ENCODE assay signal across 28 cellular contexts in genomic region chr10:59752278-59752940, GRCh38. TPM values are rescaled to one million over a fixed set of nuclear protein-coding genes. Genes with fewer than 3 reads are reported as not detected.
DNase-seq lines count a peak whose midpoint lies in the region; ATAC-seq, FAIRE-seq and TF ChIP-seq lines count a peak whose summit lies in the region.
"Had no signal": no experiment of that assay in that cellular context is flagged by ENCODE, and none has a peak within 500 bp of the region (broad histone marks: within the 10 kb centered on the region; RNA-seq: fewer than 3 reads in every experiment).

No MANE protein-coding gene starts in this region.

- H3K36me3 ChIP-seq in SJCRH30 (no peaks in the 10 kb centered on the region), gastrocnemius medialis (no peaks in the 10 kb centered on the region), uterus (no peaks in the 10 kb centered on the region)
- H3K36me3 ChIP-seq: BE2C, MG63 had no signal

- peak overlapping the region; percentile 39 for H3K4me3 ChIP-seq in SJCRH30
- H3K4me3 ChIP-seq in gastrocnemius medialis: peak overlapping the region; percentile 40 to 64 (median 63)
- H3K4me3 ChIP-seq in uterus: no peak overlapping the region
- H3K4me3 ChIP-seq: MG63, PC-9 had no signal

- H3K36me3 Mint-ChIP-seq in activated T-cell treated with anti-CD3 and anti-CD28 coated beads, Interleukin-2, amount 50 U/mL, for 24 hours (ENCODE audit: low read depth): no peaks in the 10 kb centered on the region
- H3K36me3 Mint-ChIP-seq: CD14-positive monocyte; CD8-positive, alpha-beta memory T cell had no signal

- H3K9me3 ChIP-seq in SJCRH30 (replicated peaks): no peaks in the 10 kb centered on the region
- no peaks in the 10 kb centered on the region for H3K9me3 ChIP-seq in gastrocnemius medialis
- H3K9me3 ChIP-seq in uterus: no peaks in the 10 kb centered on the region
- H3K9me3 ChIP-seq: BE2C, MG63 had no signal

- peak; percentile 29 to 57 for ATAC-seq in gastrocnemius medialis

- H3K4me1 ChIP-seq in SJCRH30: peaks cover 23% of the 10 kb centered on the region
- H3K4me1 ChIP-seq in gastrocnemius medialis: peaks cover 37 to 38% of the 10 kb centered on the region in 2 donors
- H3K4me1 ChIP-seq in uterus: no peaks in the 10 kb centered on the region
- H3K4me1 ChIP-seq: BE2C had no signal

- no peak overlapping the region for H3K27ac Mint-ChIP-seq in activated T-cell treated with anti-CD3 and anti-CD28 coated beads, Interleukin-2, amount 50 U/mL, for 24 hours
- H3K27ac Mint-ChIP-seq: CD14-positive monocyte; CD8-positive, alpha-beta memory T cell had no signal

- in situ Hi-C loops in gastrocnemius medialis (cut with MboI; ENCODE audit: low sequenced_read_pairs in 4 of 4): no loop called here

- DNase-seq in DMS 273 (lab: John Stamatoyannopoulos, UW; ENCODE audit: unreplicated experiment): peak; percentile 43
- no peak for DNase-seq in DMS 273 treated with DMSO at 0.1 percent for 48 hours (lab: John Stamatoyannopoulos, UW)
- peak in 1 of 2 experiments; percentile 26 for DNase-seq in SJCRH30
- DNase-seq in gastrocnemius medialis: no peak
- DNase-seq in NCI-H446 (lab: John Stamatoyannopoulos, UW): no peak
- no peak for DNase-seq in uterus
- no peak for DNase-seq in activated T-cell treated with anti-CD3 and anti-CD28 coated beads, Interleukin-2, amount 50 U/mL, for 24 hours
- DNase-seq: ACHN; BE2C; CD8-positive, alpha-beta memory T cell; HCEC 1CT; IMR-90; KG1; MG63; NCI-H1105 treated with DMSO at 0.1 percent for 48 hours; NCI-H146; NCI-H2029 treated with DMSO at 0.1 percent for 48 hours; NCI-H345; NCI-H774; PC-9; Right ventricle myocardium superior had no signal

- no peaks in the 10 kb centered on the region for H3K9me3 Mint-ChIP-seq in activated T-cell treated with anti-CD3 and anti-CD28 coated beads, Interleukin-2, amount 50 U/mL, for 24 hours
- H3K9me3 Mint-ChIP-seq: CD8-positive, alpha-beta memory T cell had no signal

- intact Hi-C loops in gastrocnemius medialis (cut with DNase I; ENCODE audit: low total_unique reads): loop anchor here (2.0 kb wide), 3 partner anchors 44 to 1410 kb away; partner anchors contain the start of gene SLC16A9
- intact Hi-C loops in uterus (cut with DNase I; ENCODE audit: low total_unique reads): no loop called here

- H3K27ac ChIP-seq in SJCRH30 (peak overlapping the region; percentile 67; the same call in 1 of the 2 replicates), gastrocnemius medialis (peak overlapping the region; percentile 84 to 93 (median 89)), uterus (no peak overlapping the region)
- H3K27ac ChIP-seq: 22Rv1, PC-9 had no signal

- peaks cover 27% of the 10 kb centered on the region for H3K27me3 Mint-ChIP-seq in activated T-cell treated with anti-CD3 and anti-CD28 coated beads, Interleukin-2, amount 50 U/mL, for 24 hours

- no peak for TF ChIP-seq CTCF in gastrocnemius medialis (IDR thresholded peaks at IDR 0.05 in 4 of 5, conservative IDR thresholded peaks at IDR 0.05 in 1 of 5)
- TF ChIP-seq CTCF in uterus (IDR thresholded peaks at IDR 0.05): no peak

- H3K27me3 ChIP-seq in SJCRH30: no peaks in the 10 kb centered on the region
- H3K27me3 ChIP-seq in gastrocnemius medialis: no peaks in the 10 kb centered on the region
- H3K27me3 ChIP-seq in uterus: no peaks in the 10 kb centered on the region
- H3K27me3 ChIP-seq: BE2C, MG63 had no signal

- no peak overlapping the region for H3K4me3 Mint-ChIP-seq in activated T-cell treated with anti-CD3 and anti-CD28 coated beads, Interleukin-2, amount 50 U/mL, for 24 hours
- H3K4me3 Mint-ChIP-seq: CD14-positive monocyte; CD8-positive, alpha-beta memory T cell had no signal

- peak; percentile 38 for FAIRE-seq in islet of Langerhans (lab: Jason Lieb, UNC)
- FAIRE-seq: GM18507, H1 had no signal

- no peak for TF ChIP-seq POLR2A in gastrocnemius medialis (IDR thresholded peaks at IDR 0.05)
- no peak for TF ChIP-seq POLR2A in uterus (IDR thresholded peaks at IDR 0.05)

- no peaks in the 10 kb centered on the region for H3K4me1 Mint-ChIP-seq in activated T-cell treated with anti-CD3 and anti-CD28 coated beads, Interleukin-2, amount 50 U/mL, for 24 hours (ENCODE audit: low read depth)
- H3K4me1 Mint-ChIP-seq: CD14-positive monocyte; CD8-positive, alpha-beta memory T cell had no signal

RNA-seq across cellular contexts. Expression of gene MRLN, which starts 0.8 kb away (rescaled TPM):
- 10.5 and 16.0 TPM in 2 replicates for total RNA-seq in SJCRH30 (2014; rRNA removed; shearing (Covaris generic))
- total RNA-seq in gastrocnemius medialis (100 to 1,000 TPM in 3 of 4 donors, 10 to 100 TPM in 1; 67.7 to 352 (median 188) TPM), uterus (under 1 TPM in 1 of 4 donors, not detected in 3; 0.35 TPM)
- total RNA-seq: CD8-positive, alpha-beta memory T cell; H1; IMR-90; PC-9; Right ventricle myocardium superior; RPMI7951; SK-MEL-5 had no signal

RNA-seq across cellular contexts. Expression of gene SLC16A9, which starts 42.8 kb away (rescaled TPM):
- total RNA-seq in SJCRH30 (2014; rRNA removed; shearing (Covaris generic)): 1.3 and 1.5 TPM in 2 replicates
- 1 to 10 TPM in 3 of 4 donors, under 1 TPM in 1; 0.73 to 7.4 (median 3.3) TPM for total RNA-seq in gastrocnemius medialis
- 10 to 100 TPM; 10.5 to 63.0 (median 15.9) TPM for total RNA-seq in uterus
- total RNA-seq: PC-9 had no signal

Comparison
In these comparisons a context has a peak if more than half of its experiments do, and no peak if none do; other contexts are left out.
1. H3K27ac ChIP-seq: peak in SJCRH30 (single experiment) and gastrocnemius medialis (4 of 4); none in uterus (0 of 2).
2. H3K4me3 ChIP-seq: peak in SJCRH30 (single experiment) and gastrocnemius medialis (4 of 4); none in uterus (0 of 2).